Comparison of ENCODE assay signal across 19 cellular contexts in the genomic region with DNA sequence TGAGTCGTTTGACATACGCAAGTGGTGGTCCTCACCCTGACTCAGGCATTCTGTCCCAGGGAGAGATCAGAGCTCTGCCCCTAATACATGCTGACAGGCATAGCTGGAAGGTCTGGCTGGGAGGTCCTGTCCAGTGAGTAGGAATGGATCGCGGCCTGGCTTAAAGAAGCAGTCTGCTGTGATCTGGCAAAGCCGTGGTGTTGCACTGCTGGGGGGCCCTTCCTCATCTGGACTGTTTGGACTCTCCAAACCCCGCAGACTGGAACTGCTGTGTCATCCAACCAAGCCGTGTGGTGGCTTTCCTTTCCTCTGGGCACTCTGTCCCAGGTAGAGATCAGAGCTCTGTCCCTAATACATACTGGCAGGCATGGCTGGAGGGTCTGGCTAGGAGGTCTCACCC.
DNase-seq lines count a peak whose midpoint lies in the region; FAIRE-seq and TF ChIP-seq lines count a peak whose summit lies in the region.
"Had no signal": no experiment of that assay in that cellular context is flagged by ENCODE, and none has a peak within 500 bp of the region (broad histone marks: within the 10 kb centered on the region; RNA-seq: fewer than 3 reads in every experiment).

No MANE protein-coding gene starts in this region.

- no peak overlapping the region for H3K4me2 ChIP-seq in neuronal stem cell (ENCODE audit: insufficient read depth, low read length, poor library complexity, severe bottlenecking)
- H3K4me2 ChIP-seq: A549; BLaER1 treated with 17β-estradiol and CSF1 and Interleukin-3, amounts not matched to agents 10 nM and 100 nM had no signal

- no peak for FAIRE-seq in H54 (lab: Jason Lieb, UNC)
- FAIRE-seq: A549, D721Med, GM12878, GM19239 had no signal

- no peak overlapping the region for H2AK5ac ChIP-seq in neuronal stem cell (ENCODE audit: low read depth, low read length)

- no peak overlapping the region for H4K91ac ChIP-seq in neuronal stem cell (ENCODE audit: low read depth, low read length, poor library complexity)

- H3K27me3 ChIP-seq in neuronal stem cell (ENCODE audit: control insufficient read depth in 3 of 3, insufficient read depth in 3 of 3, low read depth in 1 of 3, low read length in 3 of 3) = no peaks in the 10 kb centered on the region

- no peak for TF ChIP-seq CTCF in GM13977 (IDR thresholded peaks at IDR 0.05; ENCODE audit: extremely low read depth, insufficient read depth, missing control alignments)

- H3K36me3 ChIP-seq in neuronal stem cell (replicated peaks in 1 of 2; ENCODE audit: control insufficient read depth in 2 of 2, insufficient read depth in 2 of 2, low read length in 2 of 2) = no peaks in the 10 kb centered on the region
- H3K36me3 ChIP-seq: BLaER1 treated with 17β-estradiol and CSF1 and Interleukin-3, amounts not matched to agents 10 nM and 100 nM had no signal

- no peaks in the 10 kb centered on the region for H3K4me1 ChIP-seq in neuronal stem cell (ENCODE audit: control insufficient read depth in 2 of 2, insufficient read depth in 1 of 2, low read depth in 1 of 2, low read length in 2 of 2)
- H3K4me1 ChIP-seq: A549; BLaER1 treated with 17β-estradiol and CSF1 and Interleukin-3, amounts not matched to agents 10 nM and 100 nM; Caco-2 had no signal

- no peak overlapping the region for H3K9ac ChIP-seq in neuronal stem cell (ENCODE audit: low read depth, low read length, poor library complexity)
- H3K9ac ChIP-seq: BLaER1 treated with 17β-estradiol and CSF1 and Interleukin-3, amounts not matched to agents 10 nM and 100 nM had no signal

- H3K14ac ChIP-seq in neuronal stem cell (ENCODE audit: low read length) = no peak overlapping the region

- no peak overlapping the region for H2BK12ac ChIP-seq in neuronal stem cell (ENCODE audit: low read length)

- H2BK5ac ChIP-seq in neuronal stem cell (ENCODE audit: low read length) = no peak overlapping the region

- in situ Hi-C loops in GM13977 (cut with MboI; ENCODE audit: low pct_unique_long_range_greater_than_20kb, low sequenced_read_pairs, unreplicated experiment) = no loop called here

- H2BK120ac ChIP-seq in neuronal stem cell (ENCODE audit: low read depth, low read length) = no peak overlapping the region

- H4K8ac ChIP-seq in neuronal stem cell (ENCODE audit: low read depth, low read length) = no peak overlapping the region

- no CpG with 5 or more reads among the region's 7 CpGs for WGBS in neuronal stem cell (ENCODE audit: extremely low coverage in 2 of 2, insufficient read length in 2 of 2, insufficient replicate concordance in 1 of 2), 2 donors

- no peak overlapping the region for H2BK15ac ChIP-seq in neuronal stem cell (ENCODE audit: low read length)

- H3K79me1 ChIP-seq in neuronal stem cell (ENCODE audit: low read depth, low read length) = no peaks in the 10 kb centered on the region

- no peak overlapping the region for H3K23ac ChIP-seq in neuronal stem cell (ENCODE audit: low read depth, low read length, poor library complexity)

- H3K4ac ChIP-seq in neuronal stem cell (ENCODE audit: low read length) = no peak overlapping the region

- H3K18ac ChIP-seq in neuronal stem cell (ENCODE audit: low read length) = no peak overlapping the region

- no peak for TF ChIP-seq POLR2A in H54 (IDR thresholded peaks at IDR 0.05; ENCODE audit: low read depth, low read length)

- H3K9me3 ChIP-seq in neuronal stem cell (replicated peaks in 1 of 2; ENCODE audit: control insufficient read depth in 2 of 2, insufficient read depth in 1 of 2, low read depth in 1 of 2, low read length in 2 of 2) = no peaks in the 10 kb centered on the region
- H3K9me3 ChIP-seq: A549, Caco-2 had no signal

- H3K27ac ChIP-seq in neuronal stem cell (replicated peaks; ENCODE audit: low read length) = no peak overlapping the region
- H3K27ac ChIP-seq: 22Rv1; A549; BLaER1 treated with 17β-estradiol and CSF1 and Interleukin-3, amounts not matched to agents 10 nM and 100 nM; C4-2B had no signal

- H2AFZ ChIP-seq in neuronal stem cell (ENCODE audit: low read length) = peak overlapping the region; percentile 17

- DNase-seq in ELF-1 (ENCODE audit: low read depth, low spot score) (peak; percentile 20), neuronal stem cell (ENCODE audit: low spot score) (no peak), retina (peak; percentile 65), H54 (ENCODE audit: insufficient read length, low spot score) (no peak), GM13977 (ENCODE audit: low spot score) (no peak)
- DNase-seq: AML-193; Caco-2; Calu3; CD4-positive, alpha-beta T cell; CD8-positive, alpha-beta T cell; DMS79 treated with DMSO at 0.1 percent for 48 hours; GDM1 had no signal

- H3K4me3 ChIP-seq in neuronal stem cell (ENCODE audit: low read length in 2 of 2) = no peak overlapping the region
- H3K4me3 ChIP-seq: A549; BLaER1 treated with 17β-estradiol and CSF1 and Interleukin-3, amounts not matched to agents 10 nM and 100 nM; GM12878 had no signal

Comparison
In these comparisons a context has a peak if more than half of its experiments do, and no peak if none do; other contexts are left out.
1. DNase-seq: peak in ELF-1 (single experiment) and retina (single experiment); none in neuronal stem cell (single experiment), H54 (single experiment) and GM13977 (single experiment).